ENCODE assay signal across 14 cellular contexts in genomic region chr17:36315736-36316135, GRCh38. TPM values are rescaled to one million over a fixed set of nuclear protein-coding genes. Genes with fewer than 3 reads are reported as not detected.
"Had no signal": no experiment of that assay in that cellular context is flagged by ENCODE, and none has a peak within 500 bp of the region (broad histone marks: within the 10 kb centered on the region; RNA-seq: fewer than 3 reads in every experiment).

No MANE protein-coding gene starts in this region.

RNA-seq across cellular contexts. Expression of gene TBC1D3G, which starts 7.9 kb away (rescaled TPM):
- total RNA-seq: natural killer cell, occipital lobe, osteoblast, ovary, progenitor cell of endocrine pancreas, psoas muscle, renal cortical epithelial cell, right cardiac atrium, sciatic nerve, smooth muscle cell, upper lobe of right lung, urinary bladder, uterus had no signal
- polyA plus RNA-seq: neural cell, smooth muscle cell, urinary bladder had no signal

RNA-seq across cellular contexts. Expression of gene TBC1D3I, which starts 51.4 kb away (rescaled TPM):
- total RNA-seq: smooth muscle cell, urinary bladder had no signal
- polyA plus RNA-seq: right cardiac atrium, urinary bladder had no signal
